Comparison of ENCODE assay signal across 17 cellular contexts in genomic region chr11:68139395-68139794, GRCh38.
"Had no signal": no experiment of that assay in that cellular context is flagged by ENCODE, and none has a peak within 500 bp of the region (broad histone marks: within the 10 kb centered on the region; RNA-seq: fewer than 3 reads in every experiment).

No MANE protein-coding gene starts in this region.

- H3K27ac Mint-ChIP-seq: endodermal cell, memory B cell, mesothelial cell of epicardium, natural killer cell had no signal

- H3K9me3 Mint-ChIP-seq: memory B cell, natural killer cell had no signal

- H3K4me3 Mint-ChIP-seq: endodermal cell, memory B cell, mesothelial cell of epicardium, natural killer cell, neural crest cell had no signal

- ATAC-seq: left cardiac atrium, lower lobe of right lung, natural killer cell had no signal

- H3K4me1 Mint-ChIP-seq: neural crest cell had no signal

- H3K27ac ChIP-seq: left ventricle myocardium inferior, lower lobe of right lung, right atrium auricular region, skin epidermis, upper lobe of left lung had no signal

- DNase-seq: effector CD4-positive, alpha-beta T cell; endodermal cell; erythroblast; foreskin melanocyte; kidney; left cardiac atrium; left ventricle myocardium inferior; lower lobe of right lung; natural killer cell; sigmoid colon; stimulated activated naive CD4-positive, alpha-beta T cell; upper lobe of left lung had no signal

- H3K36me3 Mint-ChIP-seq: memory B cell, natural killer cell had no signal
